1 cellular context compared by ENCODE assay signal in genomic region chr18:49492694-49493033, GRCh38.
TF ChIP-seq lines count a peak whose summit lies in the region.

No MANE protein-coding gene starts in this region.

TF ChIP-seq in K562, 482 proteins besides CTCF, POLR2A, EP300 and RAD21 (continued from another document):
- TF ChIP-seq, protein P1, sequence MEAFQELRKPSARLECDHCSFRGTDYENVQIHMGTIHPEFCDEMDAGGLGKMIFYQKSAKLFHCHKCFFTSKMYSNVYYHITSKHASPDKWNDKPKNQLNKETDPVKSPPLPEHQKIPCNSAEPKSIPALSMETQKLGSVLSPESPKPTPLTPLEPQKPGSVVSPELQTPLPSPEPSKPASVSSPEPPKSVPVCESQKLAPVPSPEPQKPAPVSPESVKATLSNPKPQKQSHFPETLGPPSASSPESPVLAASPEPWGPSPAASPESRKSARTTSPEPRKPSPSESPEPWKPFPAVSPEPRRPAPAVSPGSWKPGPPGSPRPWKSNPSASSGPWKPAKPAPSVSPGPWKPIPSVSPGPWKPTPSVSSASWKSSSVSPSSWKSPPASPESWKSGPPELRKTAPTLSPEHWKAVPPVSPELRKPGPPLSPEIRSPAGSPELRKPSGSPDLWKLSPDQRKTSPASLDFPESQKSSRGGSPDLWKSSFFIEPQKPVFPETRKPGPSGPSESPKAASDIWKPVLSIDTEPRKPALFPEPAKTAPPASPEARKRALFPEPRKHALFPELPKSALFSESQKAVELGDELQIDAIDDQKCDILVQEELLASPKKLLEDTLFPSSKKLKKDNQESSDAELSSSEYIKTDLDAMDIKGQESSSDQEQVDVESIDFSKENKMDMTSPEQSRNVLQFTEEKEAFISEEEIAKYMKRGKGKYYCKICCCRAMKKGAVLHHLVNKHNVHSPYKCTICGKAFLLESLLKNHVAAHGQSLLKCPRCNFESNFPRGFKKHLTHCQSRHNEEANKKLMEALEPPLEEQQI (IDR thresholded peaks at IDR 0.05), result 0 out of 2 replicates have a peak, but pooled peaks have one; percentile 10
- no peak for TF ChIP-seq ZNF143 (CRISPR knock-in tag; IDR thresholded peaks at IDR 0.05)
